In the genomic region with DNA sequence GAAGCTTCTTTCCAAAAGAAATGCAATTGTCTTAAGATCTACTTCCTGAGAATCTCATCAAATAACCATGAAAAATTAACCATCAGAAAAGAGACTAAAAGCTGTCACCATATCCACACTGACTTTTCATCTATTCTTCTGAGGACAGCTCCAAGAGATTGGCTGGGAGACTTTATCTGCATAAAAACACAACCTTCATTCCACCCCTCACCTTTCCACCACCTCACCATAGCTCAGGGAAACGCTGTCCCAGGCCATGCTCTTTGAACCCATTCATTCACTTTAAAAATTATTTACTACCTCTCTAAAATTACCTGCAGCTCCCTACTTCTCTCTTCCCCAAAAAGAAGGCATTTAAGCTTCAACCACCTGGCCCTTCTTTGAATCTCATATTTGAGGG, we compare ENCODE assay signal across 1 cellular context.
TF ChIP-seq lines count a peak whose summit lies in the region.

No MANE protein-coding gene starts in this region.

TF ChIP-seq in K562, 482 proteins besides CTCF, POLR2A, EP300 and RAD21:
- no peak for TF ChIP-seq CBX3 (IDR thresholded peaks at IDR 0.05; ENCODE audit: borderline replicate concordance in 1 of 2, low read length in 2 of 2)
- TF ChIP-seq ZFX (CRISPR knock-in tag; IDR thresholded peaks at IDR 0.05) = no peak
- TF ChIP-seq NCOA4 (IDR thresholded peaks at IDR 0.05; ENCODE audit: partially characterized antibody) = no peak
- TF ChIP-seq RBM22 (IDR thresholded peaks at IDR 0.05; ENCODE audit: low read depth, low read length, poor library complexity, severe bottlenecking) = no peak
- no peak for TF ChIP-seq POLR2AphosphoS2 (IDR thresholded peaks at IDR 0.05; ENCODE audit: low read length)
- no peak for TF ChIP-seq ZNF79 (CRISPR knock-in tag; IDR thresholded peaks at IDR 0.05; ENCODE audit: low read depth)
- no peak for TF ChIP-seq CHCHD3 (CRISPR knock-in tag; IDR thresholded peaks at IDR 0.05)
- TF ChIP-seq MTF1 (CRISPR knock-in tag; IDR thresholded peaks at IDR 0.05; ENCODE audit: borderline replicate concordance) = no peak
- no peak for TF ChIP-seq CCAR2 (IDR thresholded peaks at IDR 0.05; ENCODE audit: low read depth, low read length)
- no peak for TF ChIP-seq ZNF174 (CRISPR knock-in tag; IDR thresholded peaks at IDR 0.05)
- TF ChIP-seq RBM15 (IDR thresholded peaks at IDR 0.05; ENCODE audit: insufficient read depth, low read length) = no peak
- TF ChIP-seq SRF (CRISPR knock-in tag; IDR thresholded peaks at IDR 0.05) = no peak
- TF ChIP-seq ETV5 (CRISPR knock-in tag; IDR thresholded peaks at IDR 0.05; ENCODE audit: low read depth) = no peak
- no peak for TF ChIP-seq HNRNPH1 (optimal IDR thresholded peaks at IDR 0.05; ENCODE audit: low read depth, low read length)
- TF ChIP-seq NRF1 (conservative IDR thresholded peaks at IDR 0.05 in 1 of 2, IDR thresholded peaks at IDR 0.05 in 1 of 2) = no peak
- TF ChIP-seq ZNF24 (IDR thresholded peaks at IDR 0.05) = no peak
- TF ChIP-seq THRAP3 (IDR thresholded peaks at IDR 0.05; ENCODE audit: borderline replicate concordance) = no peak
- TF ChIP-seq HDAC8 (tag; IDR thresholded peaks at IDR 0.05) = no peak
- TF ChIP-seq, protein P1, sequence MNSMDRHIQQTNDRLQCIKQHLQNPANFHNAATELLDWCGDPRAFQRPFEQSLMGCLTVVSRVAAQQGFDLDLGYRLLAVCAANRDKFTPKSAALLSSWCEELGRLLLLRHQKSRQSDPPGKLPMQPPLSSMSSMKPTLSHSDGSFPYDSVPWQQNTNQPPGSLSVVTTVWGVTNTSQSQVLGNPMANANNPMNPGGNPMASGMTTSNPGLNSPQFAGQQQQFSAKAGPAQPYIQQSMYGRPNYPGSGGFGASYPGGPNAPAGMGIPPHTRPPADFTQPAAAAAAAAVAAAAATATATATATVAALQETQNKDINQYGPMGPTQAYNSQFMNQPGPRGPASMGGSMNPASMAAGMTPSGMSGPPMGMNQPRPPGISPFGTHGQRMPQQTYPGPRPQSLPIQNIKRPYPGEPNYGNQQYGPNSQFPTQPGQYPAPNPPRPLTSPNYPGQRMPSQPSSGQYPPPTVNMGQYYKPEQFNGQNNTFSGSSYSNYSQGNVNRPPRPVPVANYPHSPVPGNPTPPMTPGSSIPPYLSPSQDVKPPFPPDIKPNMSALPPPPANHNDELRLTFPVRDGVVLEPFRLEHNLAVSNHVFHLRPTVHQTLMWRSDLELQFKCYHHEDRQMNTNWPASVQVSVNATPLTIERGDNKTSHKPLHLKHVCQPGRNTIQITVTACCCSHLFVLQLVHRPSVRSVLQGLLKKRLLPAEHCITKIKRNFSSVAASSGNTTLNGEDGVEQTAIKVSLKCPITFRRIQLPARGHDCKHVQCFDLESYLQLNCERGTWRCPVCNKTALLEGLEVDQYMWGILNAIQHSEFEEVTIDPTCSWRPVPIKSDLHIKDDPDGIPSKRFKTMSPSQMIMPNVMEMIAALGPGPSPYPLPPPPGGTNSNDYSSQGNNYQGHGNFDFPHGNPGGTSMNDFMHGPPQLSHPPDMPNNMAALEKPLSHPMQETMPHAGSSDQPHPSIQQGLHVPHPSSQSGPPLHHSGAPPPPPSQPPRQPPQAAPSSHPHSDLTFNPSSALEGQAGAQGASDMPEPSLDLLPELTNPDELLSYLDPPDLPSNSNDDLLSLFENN (IDR thresholded peaks at IDR 0.05; ENCODE audit: low read depth in 2 of 2, low read length in 2 of 2) = no peak
- TF ChIP-seq FOXJ2 (tag; IDR thresholded peaks at IDR 0.05) = no peak
